Comparison of ENCODE assay signal across 8 cellular contexts in the genomic region with DNA sequence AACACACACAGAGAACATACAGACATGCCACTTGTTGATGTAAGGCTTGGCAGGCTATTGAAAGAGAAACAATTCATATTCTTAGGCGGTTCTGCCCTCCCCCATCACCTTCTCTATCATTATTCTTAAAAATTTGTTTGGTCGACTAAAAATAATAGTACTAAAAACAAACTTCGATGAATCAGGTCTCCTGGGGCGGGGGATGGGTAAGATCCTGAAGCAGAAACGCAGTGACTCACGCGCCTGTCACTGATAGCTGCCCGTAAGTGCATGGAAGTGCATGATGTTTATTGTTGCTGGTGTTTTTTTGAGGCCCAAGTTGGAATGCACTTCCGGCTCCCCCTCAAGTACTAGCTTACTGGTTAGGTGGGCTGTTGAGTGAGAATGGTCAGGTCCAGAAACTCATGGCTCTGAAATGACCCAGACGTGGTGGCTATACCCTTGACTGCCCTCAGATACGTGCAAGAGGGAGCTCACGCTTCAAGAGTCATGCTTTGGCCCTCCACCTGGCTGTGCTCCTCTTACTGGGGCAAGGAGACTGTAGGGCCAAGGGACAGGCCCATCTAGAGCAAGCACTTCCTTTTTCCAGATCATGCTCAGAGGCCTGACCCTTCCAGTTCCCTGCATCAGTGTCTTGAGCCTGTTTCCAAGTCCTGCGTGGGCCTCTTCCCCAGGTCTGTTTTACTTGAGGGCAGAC. TPM values are rescaled to one million over a fixed set of nuclear protein-coding genes. Genes with fewer than 3 reads are reported as not detected.
DNase-seq lines count a peak whose midpoint lies in the region; ATAC-seq, FAIRE-seq and TF ChIP-seq lines count a peak whose summit lies in the region.

No MANE protein-coding gene starts in this region.

- in situ Hi-C loops in HepG2 (cut with HindIII; ENCODE audit: extremely low pct_ligation_motif_present, low pct_unique_long_range_greater_than_20kb), result no loop called here

- peaks cover 23 to 39% of the 10 kb centered on the region in 2 experiments for H3K36me3 ChIP-seq in HepG2 (replicated peaks in 1 of 2; ENCODE audit: control insufficient read depth in 1 of 2, insufficient read depth in 2 of 2, low read length in 2 of 2)

- 91% methylated on average over 13 of the region's 13 CpGs for WGBS in HepG2 (ENCODE audit: low lambda C conversion rate)

- H3K4me3 ChIP-seq in HepG2 (replicated peaks in 1 of 3; ENCODE audit: insufficient read depth in 1 of 3, low read depth in 2 of 3, low read length in 3 of 3), result no peak overlapping the region

- POLR2A ChIA-PET in HepG2 (lab: Yijun Ruan, JAX), result interaction anchor here (1.0 to 5.0 kb wide), 2 partner anchors 12 to 29 kb away, joined by 3 to 31 read pairs; a partner anchor contains a TSS

- no peak overlapping the region for H3K27ac ChIP-seq in HepG2 (ENCODE audit: extremely low read length, insufficient read depth, low read length)

- ATAC-seq in HG02884 (IDR thresholded peaks at IDR 0.05; ENCODE audit: unreplicated experiment) (peak; percentile 41), HepG2 (no peak), HG03439 (IDR thresholded peaks at IDR 0.05; ENCODE audit: unreplicated experiment) (no peak), HG02885 (IDR thresholded peaks at IDR 0.05; ENCODE audit: poor library complexity, unreplicated experiment) (no peak)

- DNase-seq in ELR (ENCODE audit: low read depth) (peak; percentile 94), HepG2 (ENCODE audit: low spot score) (no peak), NCI-H2029 (lab: John Stamatoyannopoulos, UW) (no peak), NCI-H345 (lab: John Stamatoyannopoulos, UW) (no peak)
- DNase-seq in activated CD4-positive, alpha-beta T cell treated with anti-CD3 and anti-CD28 coated beads, Interleukin-2, amount 50 U/mL, for 48 hours, result peak; percentile 63 to 73

- no peak overlapping the region for H3K4me2 ChIP-seq in HepG2 (ENCODE audit: low read depth, low read length)

- no peak for FAIRE-seq in HepG2 (lab: Jason Lieb, UNC)

- BruUV-seq in HepG2 (replicated peaks; lab: Mats Ljungman, UMichigan), result no TSS peak

- intact Hi-C loops in HepG2 (cut with micrococcal nuclease; ENCODE audit: unreplicated experiment), result no loop called here

- no peak overlapping the region for H3K9ac ChIP-seq in HepG2 (ENCODE audit: insufficient read depth, low read depth, low read length)

- no peak for TF ChIP-seq POLR2A in HepG2 (IDR thresholded peaks at IDR 0.05; ENCODE audit: insufficient read depth in 1 of 2, low read depth in 2 of 2, low read length in 2 of 2)

- no peaks in the 10 kb centered on the region for H3K27me3 ChIP-seq in HepG2 (ENCODE audit: control insufficient read depth in 1 of 2, insufficient read depth in 2 of 2, low read length in 2 of 2)

- H3K79me2 ChIP-seq in HepG2 (ENCODE audit: insufficient read depth, low read length), result peaks cover 94% of the 10 kb centered on the region

- TF ChIP-seq EP300 in HepG2 (IDR thresholded peaks at IDR 0.05; ENCODE audit: low read depth in 2 of 2, low read length in 2 of 2) (no peak), HepG2 (CRISPR knock-in tag; IDR thresholded peaks at IDR 0.05; ENCODE audit: borderline replicate concordance) (no peak)

- no peak overlapping the region for H2AFZ ChIP-seq in HepG2 (ENCODE audit: low read length)

- no peak for TF ChIP-seq RAD21 in HepG2 (CRISPR knock-in tag; IDR thresholded peaks at IDR 0.05)

- peaks cover 99% of the 10 kb centered on the region for H3K4me1 ChIP-seq in HepG2 (ENCODE audit: insufficient read depth, low read length)

- CTCF ChIA-PET in HepG2 (lab: Yijun Ruan, JAX; ENCODE audit: low intra/inter-chr PET ratio, low total read pairs), result no interaction called here

- H3K9me3 ChIP-seq in HepG2 (ENCODE audit: low read length), result no peaks in the 10 kb centered on the region

- TF ChIP-seq CTCF in HepG2 (CRISPR knock-in tag; IDR thresholded peaks at IDR 0.05), result no peak

- H4K20me1 ChIP-seq in HepG2 (ENCODE audit: insufficient read depth, low read length), result peaks cover 46% of the 10 kb centered on the region

TF ChIP-seq in HepG2, 621 proteins besides CTCF, POLR2A, EP300 and RAD21:
- TF ChIP-seq, protein P1, sequence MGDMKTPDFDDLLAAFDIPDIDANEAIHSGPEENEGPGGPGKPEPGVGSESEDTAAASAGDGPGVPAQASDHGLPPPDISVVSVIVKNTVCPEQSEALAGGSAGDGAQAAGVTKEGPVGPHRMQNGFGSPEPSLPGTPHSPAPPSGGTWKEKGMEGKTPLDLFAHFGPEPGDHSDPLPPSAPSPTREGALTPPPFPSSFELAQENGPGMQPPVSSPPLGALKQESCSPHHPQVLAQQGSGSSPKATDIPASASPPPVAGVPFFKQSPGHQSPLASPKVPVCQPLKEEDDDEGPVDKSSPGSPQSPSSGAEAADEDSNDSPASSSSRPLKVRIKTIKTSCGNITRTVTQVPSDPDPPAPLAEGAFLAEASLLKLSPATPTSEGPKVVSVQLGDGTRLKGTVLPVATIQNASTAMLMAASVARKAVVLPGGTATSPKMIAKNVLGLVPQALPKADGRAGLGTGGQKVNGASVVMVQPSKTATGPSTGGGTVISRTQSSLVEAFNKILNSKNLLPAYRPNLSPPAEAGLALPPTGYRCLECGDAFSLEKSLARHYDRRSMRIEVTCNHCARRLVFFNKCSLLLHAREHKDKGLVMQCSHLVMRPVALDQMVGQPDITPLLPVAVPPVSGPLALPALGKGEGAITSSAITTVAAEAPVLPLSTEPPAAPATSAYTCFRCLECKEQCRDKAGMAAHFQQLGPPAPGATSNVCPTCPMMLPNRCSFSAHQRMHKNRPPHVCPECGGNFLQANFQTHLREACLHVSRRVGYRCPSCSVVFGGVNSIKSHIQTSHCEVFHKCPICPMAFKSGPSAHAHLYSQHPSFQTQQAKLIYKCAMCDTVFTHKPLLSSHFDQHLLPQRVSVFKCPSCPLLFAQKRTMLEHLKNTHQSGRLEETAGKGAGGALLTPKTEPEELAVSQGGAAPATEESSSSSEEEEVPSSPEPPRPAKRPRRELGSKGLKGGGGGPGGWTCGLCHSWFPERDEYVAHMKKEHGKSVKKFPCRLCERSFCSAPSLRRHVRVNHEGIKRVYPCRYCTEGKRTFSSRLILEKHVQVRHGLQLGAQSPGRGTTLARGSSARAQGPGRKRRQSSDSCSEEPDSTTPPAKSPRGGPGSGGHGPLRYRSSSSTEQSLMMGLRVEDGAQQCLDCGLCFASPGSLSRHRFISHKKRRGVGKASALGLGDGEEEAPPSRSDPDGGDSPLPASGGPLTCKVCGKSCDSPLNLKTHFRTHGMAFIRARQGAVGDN (CRISPR knock-in tag; IDR thresholded peaks at IDR 0.05), result 0 out of 2 replicates have a peak, but pooled peaks have one; percentile 11
- TF ChIP-seq, protein P2, sequence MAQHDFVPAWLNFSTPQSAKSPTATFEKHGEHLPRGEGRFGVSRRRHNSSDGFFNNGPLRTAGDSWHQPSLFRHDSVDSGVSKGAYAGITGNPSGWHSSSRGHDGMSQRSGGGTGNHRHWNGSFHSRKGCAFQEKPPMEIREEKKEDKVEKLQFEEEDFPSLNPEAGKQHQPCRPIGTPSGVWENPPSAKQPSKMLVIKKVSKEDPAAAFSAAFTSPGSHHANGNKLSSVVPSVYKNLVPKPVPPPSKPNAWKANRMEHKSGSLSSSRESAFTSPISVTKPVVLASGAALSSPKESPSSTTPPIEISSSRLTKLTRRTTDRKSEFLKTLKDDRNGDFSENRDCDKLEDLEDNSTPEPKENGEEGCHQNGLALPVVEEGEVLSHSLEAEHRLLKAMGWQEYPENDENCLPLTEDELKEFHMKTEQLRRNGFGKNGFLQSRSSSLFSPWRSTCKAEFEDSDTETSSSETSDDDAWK (CRISPR knock-in tag; IDR thresholded peaks at IDR 0.05), result no peak
- TF ChIP-seq, protein P3, sequence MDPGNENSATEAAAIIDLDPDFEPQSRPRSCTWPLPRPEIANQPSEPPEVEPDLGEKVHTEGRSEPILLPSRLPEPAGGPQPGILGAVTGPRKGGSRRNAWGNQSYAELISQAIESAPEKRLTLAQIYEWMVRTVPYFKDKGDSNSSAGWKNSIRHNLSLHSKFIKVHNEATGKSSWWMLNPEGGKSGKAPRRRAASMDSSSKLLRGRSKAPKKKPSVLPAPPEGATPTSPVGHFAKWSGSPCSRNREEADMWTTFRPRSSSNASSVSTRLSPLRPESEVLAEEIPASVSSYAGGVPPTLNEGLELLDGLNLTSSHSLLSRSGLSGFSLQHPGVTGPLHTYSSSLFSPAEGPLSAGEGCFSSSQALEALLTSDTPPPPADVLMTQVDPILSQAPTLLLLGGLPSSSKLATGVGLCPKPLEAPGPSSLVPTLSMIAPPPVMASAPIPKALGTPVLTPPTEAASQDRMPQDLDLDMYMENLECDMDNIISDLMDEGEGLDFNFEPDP (CRISPR knock-in tag; conservative IDR thresholded peaks at IDR 0.05), result no peak

RNA-seq across cellular contexts. Expression of a gene that starts 10.9 kb away (rescaled TPM):
- 8.6 and 10.0 TPM in 2 replicates for total RNA-seq in HepG2 (2016; rRNA removed; fragmentation: Illumina TruSeq; extraction: Trizol)
- total RNA-seq in HepG2 (2016; cell fraction: cytosol; rRNA removed; fragmentation: Illumina TruSeq; extraction: Trizol; ENCODE audit: low read depth), result 5.9 and 6.9 TPM in 2 replicates
- total RNA-seq in HepG2 (2016; cell fraction: insoluble cytoplasmic fraction; rRNA removed; fragmentation: Illumina TruSeq; extraction: Trizol), result 8.6 and 9.2 TPM in 2 replicates
- 6.1 and 6.5 TPM in 2 replicates for total RNA-seq in HepG2 (2016; cell fraction: membrane; rRNA removed; fragmentation: Illumina TruSeq; extraction: Trizol)
- total RNA-seq in HepG2 (2016; cell fraction: nucleus; rRNA removed; fragmentation: Illumina TruSeq; extraction: Trizol), result 15.6 and 16.8 TPM in 2 replicates
- 56.3 and 59.1 TPM in 2 replicates for polyA plus RNA-seq in HepG2 (2011; rRNA removed)
- 15.3 and 17.1 TPM in 2 replicates for polyA plus RNA-seq in HepG2 (2011; cell fraction: cytosol; rRNA removed)
- polyA plus RNA-seq in HepG2 (2011; cell fraction: nucleus; rRNA removed), result 92.6 and 110 TPM in 2 replicates
- polyA plus RNA-seq in HepG2 (2012), result 27.7 and 30.7 TPM in 2 replicates
- polyA plus RNA-seq in HepG2 (2016; cell fraction: cytosol; fragmentation: Illumina TruSeq; extraction: Trizol; ENCODE audit: low read depth), result 0.69 and 1.4 TPM in 2 replicates
- polyA plus RNA-seq in HepG2 (2016; cell fraction: insoluble cytoplasmic fraction; fragmentation: Illumina TruSeq; extraction: Trizol; ENCODE audit: low read depth), result 9.8 and 12.0 TPM in 2 replicates
- 2.7 and 3.7 TPM in 2 replicates for polyA plus RNA-seq in HepG2 (2016; cell fraction: membrane; fragmentation: Illumina TruSeq; extraction: Trizol; ENCODE audit: low read depth)
- 25.8 and 26.1 TPM in 2 replicates for polyA plus RNA-seq in HepG2 (2016; cell fraction: nucleus; fragmentation: Illumina TruSeq; extraction: Trizol; ENCODE audit: insufficient read depth, low read depth)
- polyA minus RNA-seq in HepG2 (2011; rRNA and poly(A)+ RNA removed; ENCODE audit: low replicate concordance), result 37.4 and 65.9 TPM in 2 replicates
- 17.8 and 26.2 TPM in 2 replicates for polyA minus RNA-seq in HepG2 (2011; cell fraction: cytosol; rRNA and poly(A)+ RNA removed)
- 43.8 and 50.1 TPM in 2 replicates for polyA minus RNA-seq in HepG2 (2011; cell fraction: nucleus; rRNA and poly(A)+ RNA removed)

Comparison
In these comparisons a context has a peak if more than half of its experiments do, and no peak if none do; other contexts are left out.
1. DNase-seq: peak in ELR (single experiment) and activated CD4-positive, alpha-beta T cell treated with anti-CD3 and anti-CD28 coated beads, Interleukin-2, amount 50 U/mL, for 48 hours (2 of 2); none in HepG2 (single experiment), NCI-H2029 (single experiment) and NCI-H345 (single experiment).